In genomic region chr14:44041700-44042099, GRCh38 we compare ENCODE assay signal across 15 cellular contexts.
"Had no signal": no experiment of that assay in that cellular context is flagged by ENCODE, and none has a peak within 500 bp of the region (broad histone marks: within the 10 kb centered on the region; RNA-seq: fewer than 3 reads in every experiment).

No MANE protein-coding gene starts in this region.

- DNase-seq: activated CD4-positive, alpha-beta T cell treated with anti-CD3 and anti-CD28 coated beads, Interleukin-2, amount 50 U/mL, for 4 hours; activated CD4-positive, CD25-positive, alpha-beta regulatory T cell treated with anti-CD3 and anti-CD28 coated beads, Interleukin-2, amount 50 U/mL, for 72 hours; activated gamma-delta T cell; activated naive CD8-positive, alpha-beta T cell treated with anti-CD3 and anti-CD28 coated beads for 36 hours; activated T-cell treated with anti-CD3 and anti-CD28 coated beads, Interleukin-2, amount 50 U/mL, for 48 hours; brain microvascular endothelial cell; erythroblast; left ventricle myocardium superior; stimulated activated CD4-positive, alpha-beta T cell treated with anti-CD3 and anti-CD28 coated beads, Interleukin-2, amount 100 ng/mL, for 48 hours; stimulated activated CD8-positive, alpha-beta memory T cell treated with anti-CD3 and anti-CD28 coated beads, Interleukin-4, amount 100 ng/mL, for 48 hours; stomach; tibial artery had no signal

- ATAC-seq: left ventricle myocardium superior had no signal

- H3K4me2 ChIP-seq: hepatocyte had no signal

- H3K36me3 ChIP-seq: brain microvascular endothelial cell, stomach, tibial artery, vagina had no signal

- H3K79me2 ChIP-seq: hepatocyte, parathyroid adenoma had no signal

- H3K4me3 ChIP-seq: hepatocyte, stomach, tibial artery, vagina had no signal

- H3K9me3 ChIP-seq: tibial artery, vagina had no signal

- H3K9ac ChIP-seq: parathyroid adenoma had no signal

- H3K27ac ChIP-seq: brain microvascular endothelial cell, hepatocyte, parathyroid adenoma, stomach, tibial artery, vagina had no signal

- H3K4me1 ChIP-seq: parathyroid adenoma, stomach, tibial artery, vagina had no signal

- H2AFZ ChIP-seq: hepatocyte, parathyroid adenoma had no signal

- H3K27me3 ChIP-seq: brain microvascular endothelial cell, hepatocyte, stomach, tibial artery, vagina had no signal
